In the genomic region with DNA sequence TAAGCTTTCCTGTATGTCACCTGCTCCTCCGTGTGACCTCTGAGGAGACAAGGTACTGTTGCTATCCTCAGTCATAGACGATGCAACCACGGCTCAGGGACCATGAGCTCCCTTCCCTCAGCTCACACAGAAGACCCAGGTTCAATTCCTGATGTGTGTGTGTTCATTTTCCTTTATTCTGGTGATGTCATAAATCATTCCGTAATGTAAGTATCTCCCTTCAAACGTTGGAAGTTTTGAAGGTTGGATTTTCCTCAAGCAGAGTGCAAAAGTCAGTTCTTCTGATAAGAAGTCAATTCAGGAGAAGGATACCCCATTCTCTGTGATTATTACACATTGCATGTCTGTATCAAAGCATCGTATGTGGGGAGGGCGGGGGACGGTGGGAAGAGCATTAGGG, we compare ENCODE assay signal across 24 cellular contexts.
"Had no signal": no experiment of that assay in that cellular context is flagged by ENCODE, and none has a peak within 500 bp of the region (broad histone marks: within the 10 kb centered on the region; RNA-seq: fewer than 3 reads in every experiment).

No MANE protein-coding gene starts in this region.

- H3K27ac Mint-ChIP-seq: nephron; stimulated activated effector memory CD8-positive, alpha-beta T cell treated with anti-CD3 and anti-CD28 coated beads, Interleukin-12 subunit alpha, Interleukin-12 subunit beta, amount 100 ng/mL, for 72 hours had no signal

- H3K4me1 ChIP-seq: gastrocnemius medialis, prostate gland, right atrium auricular region, sigmoid colon, stomach, testis, tibial nerve, upper lobe of left lung had no signal

- H3K4me3 ChIP-seq: dorsolateral prefrontal cortex, gastrocnemius medialis, prostate gland, right atrium auricular region, sigmoid colon, stomach, testis, tibial nerve, upper lobe of left lung had no signal

- H3K27ac ChIP-seq: dorsolateral prefrontal cortex, gastrocnemius medialis, prostate gland, right atrium auricular region, sigmoid colon, stomach, testis, tibial nerve, upper lobe of left lung had no signal

- H3K4me1 Mint-ChIP-seq: nephron; stimulated activated effector memory CD8-positive, alpha-beta T cell treated with anti-CD3 and anti-CD28 coated beads, Interleukin-12 subunit alpha, Interleukin-12 subunit beta, amount 100 ng/mL, for 72 hours had no signal

- H3K27me3 ChIP-seq: gastrocnemius medialis, right atrium auricular region, stomach, testis, tibial nerve, upper lobe of left lung had no signal

- H3K36me3 Mint-ChIP-seq: stimulated activated effector memory CD8-positive, alpha-beta T cell treated with anti-CD3 and anti-CD28 coated beads, Interleukin-12 subunit alpha, Interleukin-12 subunit beta, amount 100 ng/mL, for 72 hours had no signal

- H3K9me3 Mint-ChIP-seq: naive thymus-derived CD4-positive, alpha-beta T cell; nephron; stimulated activated effector memory CD8-positive, alpha-beta T cell treated with anti-CD3 and anti-CD28 coated beads, Interleukin-12 subunit alpha, Interleukin-12 subunit beta, amount 100 ng/mL, for 72 hours had no signal

- ATAC-seq: gastrocnemius medialis; left lobe of liver; naive thymus-derived CD4-positive, alpha-beta T cell; stimulated activated effector memory CD8-positive, alpha-beta T cell treated with anti-CD3 and anti-CD28 coated beads, Interleukin-12 subunit alpha, Interleukin-12 subunit beta, amount 100 ng/mL, for 72 hours had no signal

- DNase-seq: caudate nucleus; cerebellar nuclear complex; cortex of kidney; dorsolateral prefrontal cortex; effector CD4-positive, alpha-beta T cell; foreskin fibroblast; gastrocnemius medialis; head of caudate nucleus; kidney; mesenchymal stem cell; naive thymus-derived CD4-positive, alpha-beta T cell; sigmoid colon; stimulated activated CD4-positive, alpha-beta T cell treated with anti-CD3 and anti-CD28 coated beads, Interleukin-2, amount 100 ng/mL, for 24 hours; stimulated activated CD4-positive, alpha-beta T cell treated with anti-CD3 and anti-CD28 coated beads, Interleukin-4, amount 100 ng/mL, for 24 hours; stimulated activated naive CD4-positive, alpha-beta T cell treated with Interleukin-2 at 50 U/mL for 16 hours; stomach; testis; upper lobe of left lung had no signal

- H3K9me3 ChIP-seq: gastrocnemius medialis, prostate gland, right atrium auricular region, sigmoid colon, stomach, testis, tibial nerve, upper lobe of left lung had no signal

- H3K36me3 ChIP-seq: gastrocnemius medialis, prostate gland, right atrium auricular region, sigmoid colon, stomach, tibial nerve, upper lobe of left lung had no signal

- H3K4me3 Mint-ChIP-seq: naive thymus-derived CD4-positive, alpha-beta T cell; nephron; stimulated activated effector memory CD8-positive, alpha-beta T cell treated with anti-CD3 and anti-CD28 coated beads, Interleukin-12 subunit alpha, Interleukin-12 subunit beta, amount 100 ng/mL, for 72 hours had no signal
